Comparison of ENCODE assay signal across 1 cellular context in the genomic region with DNA sequence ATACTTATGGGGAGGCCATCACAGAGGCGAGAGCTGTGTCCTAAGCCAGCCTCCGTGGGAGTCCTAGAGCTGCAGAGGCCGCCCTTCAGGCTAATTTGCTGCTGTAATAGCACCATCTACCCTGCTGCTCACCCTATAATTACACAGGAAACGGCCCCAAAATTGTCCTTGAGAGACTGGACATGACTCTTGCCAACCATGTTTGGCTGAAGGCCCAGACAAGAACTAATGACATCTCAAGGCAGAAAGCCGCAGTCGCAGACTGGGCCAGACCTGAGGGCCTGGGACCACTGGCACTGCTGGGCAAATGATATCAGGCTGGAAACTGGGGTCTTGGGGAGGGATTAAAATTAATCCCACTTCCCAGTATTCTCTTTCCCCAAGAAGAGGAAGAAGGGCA.
TF ChIP-seq lines count a peak whose summit lies in the region.

No MANE protein-coding gene starts in this region.

TF ChIP-seq in H1, 55 proteins besides CTCF, POLR2A, EP300 and RAD21 (continued from another document):
- TF ChIP-seq, protein P1, sequence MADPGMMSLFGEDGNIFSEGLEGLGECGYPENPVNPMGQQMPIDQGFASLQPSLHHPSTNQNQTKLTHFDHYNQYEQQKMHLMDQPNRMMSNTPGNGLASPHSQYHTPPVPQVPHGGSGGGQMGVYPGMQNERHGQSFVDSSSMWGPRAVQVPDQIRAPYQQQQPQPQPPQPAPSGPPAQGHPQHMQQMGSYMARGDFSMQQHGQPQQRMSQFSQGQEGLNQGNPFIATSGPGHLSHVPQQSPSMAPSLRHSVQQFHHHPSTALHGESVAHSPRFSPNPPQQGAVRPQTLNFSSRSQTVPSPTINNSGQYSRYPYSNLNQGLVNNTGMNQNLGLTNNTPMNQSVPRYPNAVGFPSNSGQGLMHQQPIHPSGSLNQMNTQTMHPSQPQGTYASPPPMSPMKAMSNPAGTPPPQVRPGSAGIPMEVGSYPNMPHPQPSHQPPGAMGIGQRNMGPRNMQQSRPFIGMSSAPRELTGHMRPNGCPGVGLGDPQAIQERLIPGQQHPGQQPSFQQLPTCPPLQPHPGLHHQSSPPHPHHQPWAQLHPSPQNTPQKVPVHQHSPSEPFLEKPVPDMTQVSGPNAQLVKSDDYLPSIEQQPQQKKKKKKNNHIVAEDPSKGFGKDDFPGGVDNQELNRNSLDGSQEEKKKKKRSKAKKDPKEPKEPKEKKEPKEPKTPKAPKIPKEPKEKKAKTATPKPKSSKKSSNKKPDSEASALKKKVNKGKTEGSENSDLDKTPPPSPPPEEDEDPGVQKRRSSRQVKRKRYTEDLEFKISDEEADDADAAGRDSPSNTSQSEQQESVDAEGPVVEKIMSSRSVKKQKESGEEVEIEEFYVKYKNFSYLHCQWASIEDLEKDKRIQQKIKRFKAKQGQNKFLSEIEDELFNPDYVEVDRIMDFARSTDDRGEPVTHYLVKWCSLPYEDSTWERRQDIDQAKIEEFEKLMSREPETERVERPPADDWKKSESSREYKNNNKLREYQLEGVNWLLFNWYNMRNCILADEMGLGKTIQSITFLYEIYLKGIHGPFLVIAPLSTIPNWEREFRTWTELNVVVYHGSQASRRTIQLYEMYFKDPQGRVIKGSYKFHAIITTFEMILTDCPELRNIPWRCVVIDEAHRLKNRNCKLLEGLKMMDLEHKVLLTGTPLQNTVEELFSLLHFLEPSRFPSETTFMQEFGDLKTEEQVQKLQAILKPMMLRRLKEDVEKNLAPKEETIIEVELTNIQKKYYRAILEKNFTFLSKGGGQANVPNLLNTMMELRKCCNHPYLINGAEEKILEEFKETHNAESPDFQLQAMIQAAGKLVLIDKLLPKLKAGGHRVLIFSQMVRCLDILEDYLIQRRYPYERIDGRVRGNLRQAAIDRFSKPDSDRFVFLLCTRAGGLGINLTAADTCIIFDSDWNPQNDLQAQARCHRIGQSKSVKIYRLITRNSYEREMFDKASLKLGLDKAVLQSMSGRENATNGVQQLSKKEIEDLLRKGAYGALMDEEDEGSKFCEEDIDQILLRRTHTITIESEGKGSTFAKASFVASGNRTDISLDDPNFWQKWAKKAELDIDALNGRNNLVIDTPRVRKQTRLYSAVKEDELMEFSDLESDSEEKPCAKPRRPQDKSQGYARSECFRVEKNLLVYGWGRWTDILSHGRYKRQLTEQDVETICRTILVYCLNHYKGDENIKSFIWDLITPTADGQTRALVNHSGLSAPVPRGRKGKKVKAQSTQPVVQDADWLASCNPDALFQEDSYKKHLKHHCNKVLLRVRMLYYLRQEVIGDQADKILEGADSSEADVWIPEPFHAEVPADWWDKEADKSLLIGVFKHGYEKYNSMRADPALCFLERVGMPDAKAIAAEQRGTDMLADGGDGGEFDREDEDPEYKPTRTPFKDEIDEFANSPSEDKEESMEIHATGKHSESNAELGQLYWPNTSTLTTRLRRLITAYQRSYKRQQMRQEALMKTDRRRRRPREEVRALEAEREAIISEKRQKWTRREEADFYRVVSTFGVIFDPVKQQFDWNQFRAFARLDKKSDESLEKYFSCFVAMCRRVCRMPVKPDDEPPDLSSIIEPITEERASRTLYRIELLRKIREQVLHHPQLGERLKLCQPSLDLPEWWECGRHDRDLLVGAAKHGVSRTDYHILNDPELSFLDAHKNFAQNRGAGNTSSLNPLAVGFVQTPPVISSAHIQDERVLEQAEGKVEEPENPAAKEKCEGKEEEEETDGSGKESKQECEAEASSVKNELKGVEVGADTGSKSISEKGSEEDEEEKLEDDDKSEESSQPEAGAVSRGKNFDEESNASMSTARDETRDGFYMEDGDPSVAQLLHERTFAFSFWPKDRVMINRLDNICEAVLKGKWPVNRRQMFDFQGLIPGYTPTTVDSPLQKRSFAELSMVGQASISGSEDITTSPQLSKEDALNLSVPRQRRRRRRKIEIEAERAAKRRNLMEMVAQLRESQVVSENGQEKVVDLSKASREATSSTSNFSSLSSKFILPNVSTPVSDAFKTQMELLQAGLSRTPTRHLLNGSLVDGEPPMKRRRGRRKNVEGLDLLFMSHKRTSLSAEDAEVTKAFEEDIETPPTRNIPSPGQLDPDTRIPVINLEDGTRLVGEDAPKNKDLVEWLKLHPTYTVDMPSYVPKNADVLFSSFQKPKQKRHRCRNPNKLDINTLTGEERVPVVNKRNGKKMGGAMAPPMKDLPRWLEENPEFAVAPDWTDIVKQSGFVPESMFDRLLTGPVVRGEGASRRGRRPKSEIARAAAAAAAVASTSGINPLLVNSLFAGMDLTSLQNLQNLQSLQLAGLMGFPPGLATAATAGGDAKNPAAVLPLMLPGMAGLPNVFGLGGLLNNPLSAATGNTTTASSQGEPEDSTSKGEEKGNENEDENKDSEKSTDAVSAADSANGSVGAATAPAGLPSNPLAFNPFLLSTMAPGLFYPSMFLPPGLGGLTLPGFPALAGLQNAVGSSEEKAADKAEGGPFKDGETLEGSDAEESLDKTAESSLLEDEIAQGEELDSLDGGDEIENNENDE (IDR thresholded peaks at IDR 0.05; ENCODE audit: insufficient replicate concordance, low read length), result no peak
